ENCODE assay signal across 34 cellular contexts in the genomic region with DNA sequence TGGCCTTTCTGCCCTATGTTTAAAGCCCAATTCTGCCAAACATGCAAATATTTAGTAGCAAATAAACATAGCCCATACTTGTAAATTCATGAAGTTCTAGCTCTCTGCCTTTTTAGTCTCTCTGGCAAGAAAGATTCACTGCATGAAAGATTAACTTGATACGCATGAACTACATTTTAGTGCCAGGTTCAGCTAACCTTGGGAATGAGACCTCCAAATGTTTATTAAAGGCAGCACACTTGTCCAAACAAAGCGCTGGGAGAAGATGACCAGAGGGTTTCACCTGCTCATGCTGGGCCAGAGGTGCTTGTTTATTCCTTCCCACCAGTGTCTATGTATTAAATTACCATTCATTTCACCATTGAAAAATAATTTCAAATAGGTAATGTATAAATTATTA. TPM values are rescaled to one million over a fixed set of nuclear protein-coding genes. Genes with fewer than 3 reads are reported as not detected.
"Had no signal": no experiment of that assay in that cellular context is flagged by ENCODE, and none has a peak within 500 bp of the region (broad histone marks: within the 10 kb centered on the region; RNA-seq: fewer than 3 reads in every experiment).

No MANE protein-coding gene starts in this region.

- H3K4me3 Mint-ChIP-seq: activated CD4-positive, alpha-beta memory T cell treated with anti-CD3 and anti-CD28 coated beads, Interleukin-2, amount 10 ng/mL, durations not matched to agents 7 days and 5 days; activated CD8-positive, alpha-beta memory T cell treated with anti-CD3 and anti-CD28 coated beads, Interleukin-2, amount 10 ng/mL, durations not matched to agents 7 days and 5 days; activated naive CD4-positive, alpha-beta T cell treated with anti-CD3 and anti-CD28 coated beads, Interleukin-2, amount 50 U/mL, for 24 hours; activated naive CD8-positive, alpha-beta T cell treated with anti-CD3 and anti-CD28 coated beads, Interleukin-2, amount 10 ng/mL, durations not matched to agents 7 days and 5 days; central memory CD8-positive, alpha-beta T cell had no signal

- DNase-seq: activated CD4-positive, alpha-beta memory T cell treated with anti-CD3 and anti-CD28 coated beads, Interleukin-2, amount 10 ng/mL, durations not matched to agents 7 days and 5 days; activated CD4-positive, alpha-beta T cell treated with anti-CD3 and anti-CD28 coated beads for 1 hour; activated CD4-positive, alpha-beta T cell treated with anti-CD3 and anti-CD28 coated beads for 48 hours; activated CD4-positive, CD25-positive, alpha-beta regulatory T cell; activated CD8-positive, alpha-beta memory T cell treated with anti-CD3 and anti-CD28 coated beads for 24 hours; activated CD8-positive, alpha-beta memory T cell treated with anti-CD3 and anti-CD28 coated beads, Interleukin-2, amount 10 ng/mL, durations not matched to agents 7 days and 5 days; activated CD8-positive, alpha-beta memory T cell treated with anti-CD3 and anti-CD28 coated beads, Interleukin-2, amount 50 U/mL, for 48 hours; activated gamma-delta T cell; activated naive CD4-positive, alpha-beta T cell treated with Interleukin-2 at 50 U/mL for 16 hours; activated naive CD8-positive, alpha-beta T cell treated with anti-CD3 and anti-CD28 coated beads, Interleukin-2, amount 10 ng/mL, durations not matched to agents 7 days and 5 days; amygdala; NCI-H1092 treated with DMSO at 0.1 percent for 48 hours; NCI-H1436; NCI-H1694; NCI-H1930; NCI-H2081 treated with DMSO at 0.1 percent for 48 hours; NCI-H2171; NCI-H446 treated with DMSO at 0.1 percent for 48 hours; NCI-H524 treated with DMSO at 0.1 percent for 48 hours; SHP77; SJCRH30; T1000; WERI-Rb-1 had no signal

- H3K9me3 ChIP-seq: ascending aorta, SJCRH30 had no signal

- H3K27me3 ChIP-seq: ascending aorta, cardiac muscle cell, SJCRH30 had no signal

- H3K36me3 Mint-ChIP-seq: activated CD8-positive, alpha-beta memory T cell treated with anti-CD3 and anti-CD28 coated beads, Interleukin-2, amount 10 ng/mL, durations not matched to agents 7 days and 5 days; activated naive CD4-positive, alpha-beta T cell treated with anti-CD3 and anti-CD28 coated beads, Interleukin-2, amount 50 U/mL, for 24 hours; activated naive CD8-positive, alpha-beta T cell treated with anti-CD3 and anti-CD28 coated beads, Interleukin-2, amount 10 ng/mL, durations not matched to agents 7 days and 5 days had no signal

- H3K4me1 ChIP-seq: ascending aorta, SJCRH30 had no signal

- H3K4me1 Mint-ChIP-seq: activated CD4-positive, alpha-beta memory T cell treated with anti-CD3 and anti-CD28 coated beads, Interleukin-2, amount 10 ng/mL, durations not matched to agents 7 days and 5 days; activated CD8-positive, alpha-beta memory T cell treated with anti-CD3 and anti-CD28 coated beads, Interleukin-2, amount 10 ng/mL, durations not matched to agents 7 days and 5 days; activated naive CD4-positive, alpha-beta T cell treated with anti-CD3 and anti-CD28 coated beads, Interleukin-2, amount 50 U/mL, for 24 hours; activated naive CD8-positive, alpha-beta T cell treated with anti-CD3 and anti-CD28 coated beads, Interleukin-2, amount 10 ng/mL, durations not matched to agents 7 days and 5 days; central memory CD8-positive, alpha-beta T cell had no signal

- H3K4me3 ChIP-seq: ascending aorta, cardiac muscle cell, K562, SJCRH30, SK-N-MC had no signal

- ATAC-seq: activated CD8-positive, alpha-beta memory T cell treated with anti-CD3 and anti-CD28 coated beads, Interleukin-2, amount 10 ng/mL, durations not matched to agents 7 days and 5 days; K562; Panc1 had no signal

- H3K9me3 Mint-ChIP-seq: activated CD4-positive, alpha-beta memory T cell treated with anti-CD3 and anti-CD28 coated beads, Interleukin-2, amount 10 ng/mL, durations not matched to agents 7 days and 5 days; activated naive CD4-positive, alpha-beta T cell treated with anti-CD3 and anti-CD28 coated beads, Interleukin-2, amount 50 U/mL, for 24 hours; activated naive CD8-positive, alpha-beta T cell treated with anti-CD3 and anti-CD28 coated beads, Interleukin-2, amount 10 ng/mL, durations not matched to agents 7 days and 5 days; activated T-helper 2 cell treated with anti-CD3 and anti-CD28 coated beads, Interferon-gamma antibody, Interleukin-2, Interleukin-4, amounts not matched to agents 10 μg/mL and 5 μg/mL and 100 μg/mL, durations not matched to agents 14 hours and 24 hours and 36 hours; central memory CD8-positive, alpha-beta T cell had no signal

- H3K36me3 ChIP-seq: ascending aorta, cardiac muscle cell, SJCRH30, WERI-Rb-1 had no signal

- H3K27me3 Mint-ChIP-seq: activated CD4-positive, alpha-beta memory T cell treated with anti-CD3 and anti-CD28 coated beads, Interleukin-2, amount 10 ng/mL, durations not matched to agents 7 days and 5 days; activated CD8-positive, alpha-beta memory T cell treated with anti-CD3 and anti-CD28 coated beads, Interleukin-2, amount 10 ng/mL, durations not matched to agents 7 days and 5 days; activated naive CD4-positive, alpha-beta T cell treated with anti-CD3 and anti-CD28 coated beads, Interleukin-2, amount 50 U/mL, for 24 hours; activated naive CD8-positive, alpha-beta T cell treated with anti-CD3 and anti-CD28 coated beads, Interleukin-2, amount 10 ng/mL, durations not matched to agents 7 days and 5 days; central memory CD8-positive, alpha-beta T cell had no signal

- H3K27ac Mint-ChIP-seq: activated CD4-positive, alpha-beta memory T cell treated with anti-CD3 and anti-CD28 coated beads, Interleukin-2, amount 10 ng/mL, durations not matched to agents 7 days and 5 days; activated CD8-positive, alpha-beta memory T cell treated with anti-CD3 and anti-CD28 coated beads, Interleukin-2, amount 10 ng/mL, durations not matched to agents 7 days and 5 days; activated naive CD4-positive, alpha-beta T cell treated with anti-CD3 and anti-CD28 coated beads, Interleukin-2, amount 50 U/mL, for 24 hours; activated naive CD8-positive, alpha-beta T cell treated with anti-CD3 and anti-CD28 coated beads, Interleukin-2, amount 10 ng/mL, durations not matched to agents 7 days and 5 days; activated T-helper 2 cell treated with anti-CD3 and anti-CD28 coated beads, Interferon-gamma antibody, Interleukin-2, Interleukin-4, amounts not matched to agents 10 μg/mL and 5 μg/mL and 100 μg/mL, durations not matched to agents 14 hours and 24 hours and 36 hours had no signal

- H3K27ac ChIP-seq: ascending aorta, cardiac muscle cell, SJCRH30, SK-N-MC, WERI-Rb-1 had no signal

RNA-seq across cellular contexts. Expression of gene IL1RAPL1, which starts 44.5 kb away (rescaled TPM):
- total RNA-seq: activated CD4-positive, alpha-beta memory T cell treated with anti-CD3 and anti-CD28 coated beads, Interleukin-2, amount 10 ng/mL, durations not matched to agents 7 days and 5 days; activated CD8-positive, alpha-beta memory T cell treated with anti-CD3 and anti-CD28 coated beads, Interleukin-2, amount 10 ng/mL, durations not matched to agents 7 days and 5 days; activated naive CD8-positive, alpha-beta T cell treated with anti-CD3 and anti-CD28 coated beads, Interleukin-2, amount 10 ng/mL, durations not matched to agents 7 days and 5 days; activated T-helper 2 cell treated with anti-CD3 and anti-CD28 coated beads, Interferon-gamma antibody, Interleukin-2, Interleukin-4, amounts not matched to agents 10 μg/mL and 5 μg/mL and 100 μg/mL, durations not matched to agents 14 hours and 24 hours and 36 hours; ascending aorta; chondrocyte; SJCRH30; T-helper 1 cell treated with Interleukin-12 subunit alpha and Interleukin-12 subunit beta and Interleukin-4 antibody, amounts not matched to agents 30 ng/mL and 1 ng/mL, for 36 hours; T-helper 2 cell treated with Interferon-gamma antibody and Interleukin-4, amounts not matched to agents 100 ng/mL and 5 ng/mL, for 36 hours had no signal
